Comparison of ENCODE assay signal across 18 cellular contexts in the genomic region with DNA sequence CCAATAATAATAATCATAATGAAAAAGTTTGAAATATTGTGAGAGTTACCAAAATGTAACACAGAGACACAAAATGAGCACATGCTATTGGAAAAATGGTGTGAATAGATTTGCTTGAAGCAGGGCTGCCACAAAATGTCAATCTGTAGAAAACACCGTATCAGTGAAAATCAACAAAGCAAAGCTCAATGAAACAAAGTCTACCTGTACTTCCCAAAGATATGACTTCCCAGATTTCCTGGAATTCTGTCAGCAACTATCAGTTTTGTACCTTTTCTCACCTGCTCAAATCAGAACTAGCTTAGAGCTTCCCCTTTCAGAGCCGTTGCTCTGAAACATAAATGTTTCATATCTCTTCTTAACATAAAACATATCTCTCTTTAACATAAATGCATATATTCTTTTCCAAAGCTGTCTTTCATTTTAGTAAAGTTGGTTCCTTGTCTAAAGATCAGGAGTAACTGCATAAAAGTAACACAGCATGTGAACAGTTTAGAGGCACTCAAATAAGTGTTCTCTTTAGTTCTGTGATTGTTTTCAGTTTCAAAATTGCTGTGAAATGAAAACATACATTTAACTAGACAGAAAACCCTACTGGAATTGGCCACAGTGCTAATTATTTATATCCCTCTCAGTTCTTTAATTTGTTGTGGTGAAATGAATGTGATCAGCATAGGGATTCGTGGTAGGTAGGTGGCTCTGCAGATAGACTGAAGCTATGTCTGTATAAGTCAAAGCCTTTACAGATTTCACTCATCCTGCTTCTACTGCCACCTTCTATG.
DNase-seq lines count a peak whose midpoint lies in the region; ATAC-seq and TF ChIP-seq lines count a peak whose summit lies in the region.
"Had no signal": no experiment of that assay in that cellular context is flagged by ENCODE, and none has a peak within 500 bp of the region (broad histone marks: within the 10 kb centered on the region; RNA-seq: fewer than 3 reads in every experiment).

No MANE protein-coding gene starts in this region.

- H3K36me3 Mint-ChIP-seq in activated naive CD4-positive, alpha-beta T cell treated with anti-CD3 and anti-CD28 coated beads for 36 hours (ENCODE audit: low read depth): no peaks in the 10 kb centered on the region
- no peaks in the 10 kb centered on the region for H3K36me3 Mint-ChIP-seq in neural progenitor cell

- no peaks in the 10 kb centered on the region for H3K9me3 ChIP-seq in neural progenitor cell (ENCODE audit: low read depth)
- no peaks in the 10 kb centered on the region for H3K9me3 ChIP-seq in thyroid gland
- H3K9me3 ChIP-seq: thoracic aorta had no signal

- 83 to 86% methylated on average over 3 of the region's 3 CpGs for WGBS in thyroid gland, 2 donors

- no peak overlapping the region for H3K4me3 Mint-ChIP-seq in activated naive CD4-positive, alpha-beta T cell treated with anti-CD3 and anti-CD28 coated beads for 36 hours
- H3K4me3 Mint-ChIP-seq in neural progenitor cell: no peak overlapping the region
- H3K4me3 Mint-ChIP-seq: activated T-cell treated with anti-CD3 and anti-CD28 coated beads, Interleukin-2, amount 50 U/mL, for 72 hours had no signal

- H3K27me3 Mint-ChIP-seq in activated naive CD4-positive, alpha-beta T cell treated with anti-CD3 and anti-CD28 coated beads for 36 hours (ENCODE audit: low read depth): no peaks in the 10 kb centered on the region
- H3K27me3 Mint-ChIP-seq in neural progenitor cell (ENCODE audit: insufficient read depth, low read depth): no peaks in the 10 kb centered on the region
- H3K27me3 Mint-ChIP-seq: progenitor cell of endocrine pancreas had no signal

- no peaks in the 10 kb centered on the region for H3K4me1 Mint-ChIP-seq in activated naive CD4-positive, alpha-beta T cell treated with anti-CD3 and anti-CD28 coated beads for 36 hours (ENCODE audit: low read depth)
- peaks cover 3% of the 10 kb centered on the region for H3K4me1 Mint-ChIP-seq in neural progenitor cell

- no peaks in the 10 kb centered on the region for H4K20me1 ChIP-seq in neural progenitor cell (ENCODE audit: low read depth)

- H3K27ac ChIP-seq in neural progenitor cell (no peak overlapping the region), thyroid gland (no peak overlapping the region)
- H3K27ac ChIP-seq: thoracic aorta had no signal

- no peaks in the 10 kb centered on the region for H3K79me2 ChIP-seq in neural progenitor cell (ENCODE audit: low read depth)

- no peaks in the 10 kb centered on the region for H3K27me3 ChIP-seq in neural progenitor cell
- H3K27me3 ChIP-seq in thyroid gland: no peaks in the 10 kb centered on the region

- H3K4me3 ChIP-seq in neural progenitor cell (no peak overlapping the region), thyroid gland (replicated peaks in 1 of 3) (no peak overlapping the region)
- H3K4me3 ChIP-seq: thoracic aorta had no signal

- no peak overlapping the region for H3K4me2 ChIP-seq in neural progenitor cell

- TF ChIP-seq POLR2A in thyroid gland (IDR thresholded peaks at IDR 0.05): no peak

- no peak overlapping the region for H3K27ac Mint-ChIP-seq in activated naive CD4-positive, alpha-beta T cell treated with anti-CD3 and anti-CD28 coated beads for 36 hours
- no peak overlapping the region for H3K27ac Mint-ChIP-seq in neural progenitor cell
- H3K27ac Mint-ChIP-seq: activated T-cell treated with anti-CD3 and anti-CD28 coated beads, Interleukin-2, amount 50 U/mL, for 72 hours; progenitor cell of endocrine pancreas had no signal

- H2AFZ ChIP-seq in neural progenitor cell (replicated peaks): no peak overlapping the region

- H3K4me1 ChIP-seq in neural progenitor cell: no peaks in the 10 kb centered on the region
- H3K4me1 ChIP-seq in thyroid gland: no peaks in the 10 kb centered on the region

- TF ChIP-seq CTCF in neural progenitor cell (IDR thresholded peaks at IDR 0.05) (no peak), thyroid gland (IDR thresholded peaks at IDR 0.05) (no peak)

- H3F3A ChIP-seq in neural progenitor cell (ENCODE audit: low read depth): no peaks in the 10 kb centered on the region

- H3K9ac ChIP-seq in neural progenitor cell: no peak overlapping the region

- CTCF ChIA-PET in activated naive CD4-positive, alpha-beta T cell treated with anti-CD3 and anti-CD28 coated beads for 36 hours (lab: Charles Lee): no interaction called here

- intact Hi-C loops in activated naive CD4-positive, alpha-beta T cell treated with anti-CD3 and anti-CD28 coated beads for 36 hours (cut with micrococcal nuclease): no loop called here
- intact Hi-C loops in thyroid gland (cut with DNase I): no loop called here

- peaks cover 6% of the 10 kb centered on the region for H3K9me3 Mint-ChIP-seq in activated naive CD4-positive, alpha-beta T cell treated with anti-CD3 and anti-CD28 coated beads for 36 hours
- no peaks in the 10 kb centered on the region for H3K9me3 Mint-ChIP-seq in neural progenitor cell

- DNase-seq in activated naive CD4-positive, alpha-beta T cell treated with anti-CD3 and anti-CD28 coated beads for 36 hours: no peak
- DNase-seq in stimulated activated CD4-positive, alpha-beta T cell treated with anti-CD3 and anti-CD28 coated beads, Interleukin-4, amount 100 ng/mL, for 4 hours: no peak
- DNase-seq in neural progenitor cell (ENCODE audit: low spot score) (no peak), thyroid gland (no peak)
- DNase-seq: activated T-cell treated with anti-CD3 and anti-CD28 coated beads, Interleukin-2, amount 50 U/mL, for 72 hours; erythroblast; HCEC 1CT; head of caudate nucleus; kidney; NCI-H2029; NCI-H748 treated with DMSO at 0.1 percent for 48 hours; stimulated activated CD4-positive, alpha-beta T cell treated with anti-CD3 and anti-CD28 coated beads, Interleukin-15, amount 100 ng/mL, for 24 hours had no signal

- H3K36me3 ChIP-seq in neural progenitor cell (no peaks in the 10 kb centered on the region), thyroid gland (no peaks in the 10 kb centered on the region)
- H3K36me3 ChIP-seq: thoracic aorta had no signal

- peak; percentile 89 for ATAC-seq in GM18502 (IDR thresholded peaks at IDR 0.05; ENCODE audit: poor library complexity, unreplicated experiment)
- peak; percentile 70 for ATAC-seq in GM19463 (IDR thresholded peaks at IDR 0.05; ENCODE audit: unreplicated experiment)
- ATAC-seq in HG02852 (IDR thresholded peaks at IDR 0.05; ENCODE audit: unreplicated experiment): peak; percentile 89
- peak; percentile 87 for ATAC-seq in HG03469 (IDR thresholded peaks at IDR 0.05; ENCODE audit: unreplicated experiment)
- ATAC-seq: activated T-cell treated with anti-CD3 and anti-CD28 coated beads, Interleukin-2, amount 50 U/mL, for 72 hours had no signal
